In genomic region chr9:128912270-128912853, GRCh38 we compare ENCODE assay signal across 8 cellular contexts. TPM values are rescaled to one million over a fixed set of nuclear protein-coding genes. Genes with fewer than 3 reads are reported as not detected.
DNase-seq lines count a peak whose midpoint lies in the region; ATAC-seq and TF ChIP-seq lines count a peak whose summit lies in the region.

No MANE protein-coding gene starts in this region.

- peak overlapping the region; percentile 19 to 46 for H3K4me3 Mint-ChIP-seq in effector memory CD8-positive, alpha-beta T cell
- H3K4me3 Mint-ChIP-seq in natural killer cell treated with Interleukin-12 subunit alpha and Interleukin-12 subunit beta and Interleukin-15 and Interleukin-18, amount 100 ng/mL, for 72 hours, result no peak overlapping the region

- H3K9ac ChIP-seq in NT2/D1 (ENCODE audit: insufficient read length, low read depth), result peak overlapping the region; percentile 47

- H3K27me3 ChIP-seq in NT2/D1 (ENCODE audit: insufficient read depth, insufficient read length), result no peaks in the 10 kb centered on the region

- H3K36me3 Mint-ChIP-seq in effector memory CD8-positive, alpha-beta T cell (ENCODE audit: insufficient read depth), result peaks cover 61% of the 10 kb centered on the region
- peaks cover 8% of the 10 kb centered on the region for H3K36me3 Mint-ChIP-seq in natural killer cell treated with Interleukin-12 subunit alpha and Interleukin-12 subunit beta and Interleukin-15 and Interleukin-18, amount 100 ng/mL, for 72 hours

- peaks cover 42% of the 10 kb centered on the region for H3K4me1 ChIP-seq in NT2/D1 (ENCODE audit: insufficient read depth, insufficient read length)

- H3K36me3 ChIP-seq in NT2/D1 (ENCODE audit: insufficient read depth, insufficient read length, low read length), result peaks cover 82% of the 10 kb centered on the region

- peaks cover 28 to 30% of the 10 kb centered on the region in 2 donors for H3K4me1 Mint-ChIP-seq in effector memory CD8-positive, alpha-beta T cell (ENCODE audit: low read depth in 2 of 2)
- H3K4me1 Mint-ChIP-seq in natural killer cell treated with Interleukin-12 subunit alpha and Interleukin-12 subunit beta and Interleukin-15 and Interleukin-18, amount 100 ng/mL, for 72 hours (ENCODE audit: low read depth in 2 of 2), result peaks cover 28 to 35% of the 10 kb centered on the region in 2 donors

- H3K27me3 Mint-ChIP-seq in effector memory CD8-positive, alpha-beta T cell, result no peaks in the 10 kb centered on the region
- no peaks in the 10 kb centered on the region for H3K27me3 Mint-ChIP-seq in natural killer cell treated with Interleukin-12 subunit alpha and Interleukin-12 subunit beta and Interleukin-15 and Interleukin-18, amount 100 ng/mL, for 72 hours

- peak; percentile 85 for DNase-seq in AG10803 (ENCODE audit: low read depth)
- peak; percentile 83 for DNase-seq in NT2/D1 (ENCODE audit: low read depth, low spot score)
- DNase-seq in effector memory CD8-positive, alpha-beta T cell, result no peak
- DNase-seq in natural killer cell treated with Interleukin-12 subunit alpha and Interleukin-12 subunit beta and Interleukin-15 and Interleukin-18, amount 100 ng/mL, for 72 hours (ENCODE audit: low spot score), result no peak
- no peak for DNase-seq in LoVo (ENCODE audit: low spot score)
- no peak for DNase-seq in NCI-H1436 treated with DMSO at 0.1 percent for 48 hours (lab: John Stamatoyannopoulos, UW)
- no peak for DNase-seq in retina

- H3K27ac Mint-ChIP-seq in effector memory CD8-positive, alpha-beta T cell, result peak overlapping the region; percentile 85 to 87
- peak overlapping the region; percentile 74 to 82 for H3K27ac Mint-ChIP-seq in natural killer cell treated with Interleukin-12 subunit alpha and Interleukin-12 subunit beta and Interleukin-15 and Interleukin-18, amount 100 ng/mL, for 72 hours

- H3K9me3 Mint-ChIP-seq in effector memory CD8-positive, alpha-beta T cell, result no peaks in the 10 kb centered on the region
- H3K9me3 Mint-ChIP-seq in natural killer cell treated with Interleukin-12 subunit alpha and Interleukin-12 subunit beta and Interleukin-15 and Interleukin-18, amount 100 ng/mL, for 72 hours, result no peaks in the 10 kb centered on the region

- H3K9me3 ChIP-seq in NT2/D1 (ENCODE audit: insufficient read depth, low read length), result no peaks in the 10 kb centered on the region

- TF ChIP-seq CTCF in AG10803 (conservative IDR thresholded peaks at IDR 0.05; ENCODE audit: low read length), result no peak

- ATAC-seq in effector memory CD8-positive, alpha-beta T cell (replicated peaks), result no peak
- ATAC-seq in natural killer cell treated with Interleukin-12 subunit alpha and Interleukin-12 subunit beta and Interleukin-15 and Interleukin-18, amount 100 ng/mL, for 72 hours, result no peak
- no peak for ATAC-seq in GM21367 (IDR thresholded peaks at IDR 0.05; ENCODE audit: unreplicated experiment)

- no peak overlapping the region for H3K4me3 ChIP-seq in AG10803 (ENCODE audit: low read length)
- peak overlapping the region; percentile 13 for H3K4me3 ChIP-seq in NT2/D1 (ENCODE audit: insufficient read length, low read depth)

RNA-seq across cellular contexts. Expression of gene PHYHD1, which starts 8.4 kb away (rescaled TPM):
- total RNA-seq in natural killer cell treated with Interleukin-12 subunit alpha and Interleukin-12 subunit beta and Interleukin-15 and Interleukin-18, amount 100 ng/mL, for 72 hours, result 1 to 10 TPM in 1 of 2 donors, under 1 TPM in 1; 0.24 to 1.1 TPM

RNA-seq across cellular contexts. Expression of gene LRRC8A, which starts 30.4 kb away (rescaled TPM):
- 10 to 100 TPM; 25.6 to 28.2 TPM for total RNA-seq in natural killer cell treated with Interleukin-12 subunit alpha and Interleukin-12 subunit beta and Interleukin-15 and Interleukin-18, amount 100 ng/mL, for 72 hours

RNA-seq across cellular contexts. Expression of gene KYAT1, which starts 30.6 kb away (rescaled TPM):
- 10 to 100 TPM in 1 of 2 donors, 1 to 10 TPM in 1; 6.7 to 19.9 TPM for total RNA-seq in natural killer cell treated with Interleukin-12 subunit alpha and Interleukin-12 subunit beta and Interleukin-15 and Interleukin-18, amount 100 ng/mL, for 72 hours

RNA-seq across cellular contexts. Expression of gene DOLK, which starts 35.0 kb away (rescaled TPM):
- total RNA-seq in natural killer cell treated with Interleukin-12 subunit alpha and Interleukin-12 subunit beta and Interleukin-15 and Interleukin-18, amount 100 ng/mL, for 72 hours, result 10 to 100 TPM in 1 of 2 donors, 1 to 10 TPM in 1; 8.7 to 11.5 TPM

RNA-seq across cellular contexts. Expression of gene NUP188, which starts 35.1 kb away (rescaled TPM):
- total RNA-seq in natural killer cell treated with Interleukin-12 subunit alpha and Interleukin-12 subunit beta and Interleukin-15 and Interleukin-18, amount 100 ng/mL, for 72 hours, result 100 to 1,000 TPM; 103 to 143 TPM

Comparison
In these comparisons a context has a peak if more than half of its experiments do, and no peak if none do; other contexts are left out.
1. DNase-seq: peak in AG10803 (single experiment) and NT2/D1 (single experiment); none in effector memory CD8-positive, alpha-beta T cell (0 of 3), natural killer cell treated with Interleukin-12 subunit alpha and Interleukin-12 subunit beta and Interleukin-15 and Interleukin-18, amount 100 ng/mL, for 72 hours (single experiment), LoVo (single experiment), NCI-H1436 treated with DMSO at 0.1 percent for 48 hours (single experiment) and retina (single experiment).